23 cellular contexts compared by ENCODE assay signal in the genomic region with DNA sequence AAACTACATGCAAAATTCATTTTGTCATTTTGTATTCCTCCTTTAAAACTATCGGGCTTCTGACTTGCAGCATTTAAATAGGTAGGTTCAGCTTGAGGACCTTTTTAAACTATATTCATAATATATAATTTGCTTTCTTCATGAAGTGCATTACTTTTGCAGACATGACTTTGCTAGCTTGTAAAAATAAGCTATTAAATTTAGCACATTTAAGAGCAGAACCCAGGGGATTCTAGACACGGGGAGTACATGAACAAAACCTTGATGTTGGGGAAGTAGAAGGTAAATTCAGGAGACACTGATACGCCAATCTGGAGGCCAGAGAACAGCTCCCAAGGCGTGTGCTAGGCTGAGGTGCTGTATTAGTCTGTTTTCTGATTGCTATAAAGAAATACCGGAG.
"Had no signal": no experiment of that assay in that cellular context is flagged by ENCODE, and none has a peak within 500 bp of the region (broad histone marks: within the 10 kb centered on the region; RNA-seq: fewer than 3 reads in every experiment).

No MANE protein-coding gene starts in this region.

- H3K9me3 ChIP-seq: colonic mucosa, esophagus muscularis mucosa, esophagus squamous epithelium, gastrocnemius medialis, gastroesophageal sphincter, heart left ventricle, heart right ventricle had no signal

- DNase-seq: colonic mucosa; cortex of kidney; dermis blood vessel endothelial cell; effector CD4-positive, alpha-beta T cell; effector CD8-positive, alpha-beta T cell; effector memory CD4-positive, alpha-beta T cell; effector memory CD8-positive, alpha-beta T cell; endodermal cell; erythroblast; esophagus squamous epithelium; foreskin fibroblast; foreskin keratinocyte; foreskin melanocyte; gastrocnemius medialis; glutamatergic neuron; heart left ventricle; heart right ventricle had no signal

- ATAC-seq: effector memory CD8-positive, alpha-beta T cell; esophagus mucosa; foreskin keratinocyte; gastrocnemius medialis; gastroesophageal sphincter; heart left ventricle; heart right ventricle had no signal

- H3K36me3 ChIP-seq: colonic mucosa, esophagus muscularis mucosa, esophagus squamous epithelium, gastrocnemius medialis, gastroesophageal sphincter, heart left ventricle, heart right ventricle had no signal

- H3K4me3 ChIP-seq: colonic mucosa, coronary artery, dorsolateral prefrontal cortex, esophagus muscularis mucosa, esophagus squamous epithelium, gastrocnemius medialis, gastroesophageal sphincter, heart left ventricle, heart right ventricle had no signal

- H3K27me3 ChIP-seq: colonic mucosa, foreskin keratinocyte had no signal

- H3K4me1 ChIP-seq: colonic mucosa, esophagus muscularis mucosa, esophagus squamous epithelium, foreskin keratinocyte, gastrocnemius medialis, gastroesophageal sphincter, heart left ventricle, heart right ventricle had no signal

- H3K27ac ChIP-seq: colonic mucosa, coronary artery, dorsolateral prefrontal cortex, epithelial cell of prostate, esophagus muscularis mucosa, esophagus squamous epithelium, foreskin keratinocyte, gastrocnemius medialis, gastroesophageal sphincter, heart left ventricle, heart right ventricle had no signal
